In the genomic region with DNA sequence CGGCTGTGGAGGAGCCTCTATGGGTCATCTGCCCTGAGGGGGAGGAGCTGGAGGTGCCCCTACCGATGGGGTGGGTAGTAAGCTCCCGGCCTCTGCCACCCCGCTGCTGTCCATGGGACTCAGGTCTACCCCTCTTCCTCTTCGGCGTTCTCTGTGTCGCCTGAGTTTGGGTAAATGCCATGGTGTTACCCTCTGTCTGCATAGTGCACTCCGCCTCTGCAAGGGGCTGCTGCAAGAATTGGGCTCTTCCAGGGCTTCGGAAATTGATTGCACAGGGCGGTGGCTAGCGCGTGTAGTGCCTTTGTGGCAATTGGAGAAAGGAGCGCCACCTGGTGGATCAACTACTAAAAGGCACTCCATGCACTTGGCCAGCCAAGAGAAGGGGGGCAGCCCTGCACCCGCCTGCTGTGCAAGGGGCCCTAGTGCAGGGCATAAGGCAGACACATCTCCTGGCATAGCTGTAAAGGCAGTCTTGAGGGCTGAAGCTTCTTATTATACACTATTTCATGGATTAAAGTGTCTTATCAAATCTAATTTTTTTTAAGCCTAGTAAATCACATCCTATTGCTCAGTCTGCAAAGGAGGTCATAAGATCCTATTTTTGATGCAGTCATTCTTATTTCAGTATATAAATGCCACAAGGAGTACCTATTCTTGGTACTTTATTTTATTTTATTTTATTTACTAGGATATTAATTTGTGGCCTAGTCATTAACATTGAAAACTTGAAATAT, we compare ENCODE assay signal across 8 cellular contexts.
DNase-seq lines count a peak whose midpoint lies in the region; ATAC-seq, FAIRE-seq and TF ChIP-seq lines count a peak whose summit lies in the region.

No MANE protein-coding gene starts in this region.

- TF ChIP-seq CTCF in D721Med (IDR thresholded peaks at IDR 0.05; ENCODE audit: insufficient read depth, missing control alignments) (peak; percentile 79), HL-60 (IDR thresholded peaks at IDR 0.05; ENCODE audit: insufficient read depth, low read length) (peak; percentile 88), esophagus squamous epithelium (IDR thresholded peaks at IDR 0.05) (peak; percentile 48 to 78 (median 62))

- peaks cover 4 to 8% of the 10 kb centered on the region in 2 donors for H3K4me1 Mint-ChIP-seq in natural killer cell treated with Interleukin-12 subunit alpha and Interleukin-12 subunit beta and Interleukin-15 and Interleukin-18, amount 100 ng/mL, for 72 hours (ENCODE audit: low read depth in 2 of 2)

- no peak overlapping the region for H3K9ac ChIP-seq in NT2/D1 (ENCODE audit: insufficient read length, low read depth)

- 15% methylated on average over 3 to 9 of the region's 14 CpGs for WGBS in esophagus squamous epithelium, 2 donors

- H3K4me1 ChIP-seq in NT2/D1 (ENCODE audit: insufficient read depth, insufficient read length), result peaks cover 12% of the 10 kb centered on the region
- H3K4me1 ChIP-seq in esophagus squamous epithelium, result peaks cover 0 to 8% (median 0%) of the 10 kb centered on the region in 3 donors

- H3K27ac Mint-ChIP-seq in natural killer cell treated with Interleukin-12 subunit alpha and Interleukin-12 subunit beta and Interleukin-15 and Interleukin-18, amount 100 ng/mL, for 72 hours, result no peak overlapping the region

- intact Hi-C loops in esophagus squamous epithelium (cut with DNase I), result no loop called here

- H3K9me3 ChIP-seq in NT2/D1 (ENCODE audit: insufficient read depth, low read length), result no peaks in the 10 kb centered on the region
- no peaks in the 10 kb centered on the region for H3K9me3 ChIP-seq in esophagus squamous epithelium

- peaks cover 2% of the 10 kb centered on the region for H3K27me3 ChIP-seq in HL-60 (ENCODE audit: insufficient read depth, poor library complexity, severe bottlenecking)
- H3K27me3 ChIP-seq in NT2/D1 (ENCODE audit: insufficient read depth, insufficient read length), result peaks cover 12% of the 10 kb centered on the region
- H3K27me3 ChIP-seq in esophagus squamous epithelium, result peaks cover 0 to 13% (median 0%) of the 10 kb centered on the region in 4 donors

- peak; percentile 95 for ATAC-seq in GM21381 (IDR thresholded peaks at IDR 0.05; ENCODE audit: unreplicated experiment)
- ATAC-seq in natural killer cell treated with Interleukin-12 subunit alpha and Interleukin-12 subunit beta and Interleukin-15 and Interleukin-18, amount 100 ng/mL, for 72 hours, result peak; percentile 84 to 91

- peaks cover 14 to 24% of the 10 kb centered on the region in 2 donors for H3K27me3 Mint-ChIP-seq in natural killer cell treated with Interleukin-12 subunit alpha and Interleukin-12 subunit beta and Interleukin-15 and Interleukin-18, amount 100 ng/mL, for 72 hours

- H3K36me3 ChIP-seq in NT2/D1 (ENCODE audit: insufficient read depth, insufficient read length, low read length) (no peaks in the 10 kb centered on the region), esophagus squamous epithelium (no peaks in the 10 kb centered on the region)

- FAIRE-seq in D721Med (lab: Jason Lieb, UNC), result no peak

- H3K9me3 Mint-ChIP-seq in natural killer cell treated with Interleukin-12 subunit alpha and Interleukin-12 subunit beta and Interleukin-15 and Interleukin-18, amount 100 ng/mL, for 72 hours, result no peaks in the 10 kb centered on the region

- peak overlapping the region; percentile 32 for H3K4me3 Mint-ChIP-seq in natural killer cell treated with Interleukin-12 subunit alpha and Interleukin-12 subunit beta and Interleukin-15 and Interleukin-18, amount 100 ng/mL, for 72 hours

- DNase-seq in D721Med (ENCODE audit: insufficient read length, low spot score), result no peak
- DNase-seq in HL-60 (ENCODE audit: low read depth in 1 of 2, low spot score in 1 of 2), result peak; percentile 45 to 79
- DNase-seq in NT2/D1 (ENCODE audit: low read depth, low spot score), result peak; percentile 78
- peak; percentile 47 for DNase-seq in activated CD8-positive, alpha-beta memory T cell treated with anti-CD3 and anti-CD28 coated beads, Interleukin-2, amount 50 U/mL, for 24 hours (ENCODE audit: extremely low read depth)
- DNase-seq in esophagus squamous epithelium (lab: John Stamatoyannopoulos, UW), result peak; percentile 2
- peak; percentile 78 for DNase-seq in natural killer cell treated with Interleukin-12 subunit alpha and Interleukin-12 subunit beta and Interleukin-15 and Interleukin-18, amount 100 ng/mL, for 72 hours (ENCODE audit: low spot score)
- peak; percentile 40 to 72 (median 61) for DNase-seq in stimulated activated naive CD4-positive, alpha-beta T cell (lab: John Stamatoyannopoulos, UW)

- H3K27ac ChIP-seq in HL-60 (replicated peaks) (no peak overlapping the region), esophagus squamous epithelium (no peak overlapping the region)

- H3K4me3 ChIP-seq in HL-60 (replicated peaks; ENCODE audit: insufficient read depth, low read length), result no peak overlapping the region
- H3K4me3 ChIP-seq in NT2/D1 (ENCODE audit: insufficient read length, low read depth), result no peak overlapping the region
- H3K4me3 ChIP-seq in esophagus squamous epithelium, result peak overlapping the region in 1 of 4 donors; percentile 33

- no peak for TF ChIP-seq POLR2A in esophagus squamous epithelium (IDR thresholded peaks at IDR 0.05)

- no peaks in the 10 kb centered on the region for H3K36me3 Mint-ChIP-seq in natural killer cell treated with Interleukin-12 subunit alpha and Interleukin-12 subunit beta and Interleukin-15 and Interleukin-18, amount 100 ng/mL, for 72 hours
